Comparison of ENCODE assay signal across 19 cellular contexts in genomic region chr19:47518854-47519253, GRCh38. TPM values are rescaled to one million over a fixed set of nuclear protein-coding genes. Genes with fewer than 3 reads are reported as not detected.
DNase-seq lines count a peak whose midpoint lies in the region; ATAC-seq and TF ChIP-seq lines count a peak whose summit lies in the region.
"Had no signal": no experiment of that assay in that cellular context is flagged by ENCODE, and none has a peak within 500 bp of the region (broad histone marks: within the 10 kb centered on the region; RNA-seq: fewer than 3 reads in every experiment).

No MANE protein-coding gene starts in this region.

- peaks cover 3% of the 10 kb centered on the region for H3K36me3 ChIP-seq in DOHH2 (ENCODE audit: control insufficient read depth, low read length)
- H3K36me3 ChIP-seq in SU-DHL-6 (ENCODE audit: low read length), result no peaks in the 10 kb centered on the region
- H3K36me3 ChIP-seq in suprapubic skin, result no peaks in the 10 kb centered on the region
- H3K36me3 ChIP-seq: Peyer's patch had no signal

- H3K79me2 ChIP-seq in DOHH2 (ENCODE audit: control insufficient read depth, low read length), result peaks cover 10% of the 10 kb centered on the region
- peaks cover 9% of the 10 kb centered on the region for H3K79me2 ChIP-seq in SU-DHL-6 (ENCODE audit: insufficient read depth, low read length)

- H3K9me2 ChIP-seq in DOHH2 (replicated peaks; ENCODE audit: control insufficient read depth, low read length) (no peaks in the 10 kb centered on the region), SU-DHL-6 (replicated peaks; ENCODE audit: insufficient read depth, low read length) (no peaks in the 10 kb centered on the region)

- H2AFZ ChIP-seq in SU-DHL-6 (ENCODE audit: low read depth, low read length, severe bottlenecking), result no peak overlapping the region

- no peaks in the 10 kb centered on the region for H4K20me1 ChIP-seq in DOHH2 (ENCODE audit: control insufficient read depth, insufficient read depth, low read depth, low read length)
- H4K20me1 ChIP-seq in SU-DHL-6 (ENCODE audit: low read depth, low read length), result no peaks in the 10 kb centered on the region

- H3K27ac ChIP-seq in DOHH2 (ENCODE audit: low read depth, low read length) (peak overlapping the region; percentile 69), SU-DHL-6 (ENCODE audit: low read depth, low read length) (no peak overlapping the region), suprapubic skin (no peak overlapping the region)
- H3K27ac ChIP-seq: Peyer's patch, SJSA1 had no signal

- TF ChIP-seq POLR2A in suprapubic skin (IDR thresholded peaks at IDR 0.05), result no peak

- POLR2A ChIA-PET in HEK293T (lab: Yijun Ruan, JAX), result interaction anchor here (1.7 kb wide), 1 partner anchor 80 kb away, joined by 5 read pairs; no protein-coding TSS in a partner anchor

- H3K4me3 ChIP-seq in DOHH2 (ENCODE audit: low read length) (no peak overlapping the region), SU-DHL-6 (ENCODE audit: insufficient read depth, low read length, poor library complexity, severe bottlenecking) (no peak overlapping the region), suprapubic skin (no peak overlapping the region)
- H3K4me3 ChIP-seq: Peyer's patch, SJSA1 had no signal

- H3K27me3 ChIP-seq in DOHH2 (ENCODE audit: control insufficient read depth, low read length), result no peaks in the 10 kb centered on the region
- H3K27me3 ChIP-seq in SU-DHL-6 (ENCODE audit: low read length), result no peaks in the 10 kb centered on the region
- H3K27me3 ChIP-seq in suprapubic skin, result peaks cover 3% of the 10 kb centered on the region
- H3K27me3 ChIP-seq: Peyer's patch, SJSA1 had no signal

- H3K27ac Mint-ChIP-seq in activated naive CD4-positive, alpha-beta T cell treated with anti-CD3 and anti-CD28 coated beads, Interleukin-2, amount 10 ng/mL, durations not matched to agents 7 days and 5 days, result peak overlapping the region; percentile 37
- H3K27ac Mint-ChIP-seq in activated naive CD4-positive, alpha-beta T cell treated with anti-CD3 and anti-CD28 coated beads, Interleukin-2, amount 50 U/mL, for 72 hours, result peak overlapping the region in 1 of 2 donors; percentile 38
- peak overlapping the region in 2 of 6 donors; percentile 44 to 87 for H3K27ac Mint-ChIP-seq in naive B cell
- H3K27ac Mint-ChIP-seq: HFFc6 had no signal

- DNase-seq in activated naive CD4-positive, alpha-beta T cell treated with anti-CD3 and anti-CD28 coated beads, Interleukin-2, amount 10 ng/mL, durations not matched to agents 7 days and 5 days, result no peak
- no peak for DNase-seq in activated naive CD4-positive, alpha-beta T cell treated with anti-CD3 and anti-CD28 coated beads, Interleukin-2, amount 50 U/mL, for 72 hours (ENCODE audit: low spot score in 2 of 2)
- DNase-seq in naive B cell, result no peak
- no peak for DNase-seq in suprapubic skin (ENCODE audit: low spot score in 2 of 2)
- no peak for DNase-seq in HEK293T (ENCODE audit: extremely low spot score)
- DNase-seq: DMS79, HFFc6, NCI-H1048, NCI-H1436, NCI-H1930, NCI-H226, NCI-H524 had no signal

- H3K9me3 Mint-ChIP-seq in activated naive CD4-positive, alpha-beta T cell treated with anti-CD3 and anti-CD28 coated beads, Interleukin-2, amount 10 ng/mL, durations not matched to agents 7 days and 5 days, result no peaks in the 10 kb centered on the region
- H3K9me3 Mint-ChIP-seq in activated naive CD4-positive, alpha-beta T cell treated with anti-CD3 and anti-CD28 coated beads, Interleukin-2, amount 50 U/mL, for 72 hours, result no peaks in the 10 kb centered on the region
- H3K9me3 Mint-ChIP-seq in naive B cell, result no peaks in the 10 kb centered on the region
- H3K9me3 Mint-ChIP-seq: HFFc6 had no signal

- peak overlapping the region; percentile 50 for H3K4me2 ChIP-seq in DOHH2 (ENCODE audit: low read length)
- peak overlapping the region; percentile 55 for H3K4me2 ChIP-seq in SU-DHL-6 (ENCODE audit: low read depth, low read length, poor library complexity, severe bottlenecking)

- H3K36me3 Mint-ChIP-seq in activated naive CD4-positive, alpha-beta T cell treated with anti-CD3 and anti-CD28 coated beads, Interleukin-2, amount 10 ng/mL, durations not matched to agents 7 days and 5 days, result peaks cover 6% of the 10 kb centered on the region
- H3K36me3 Mint-ChIP-seq in activated naive CD4-positive, alpha-beta T cell treated with anti-CD3 and anti-CD28 coated beads, Interleukin-2, amount 50 U/mL, for 72 hours, result peaks cover 10 to 12% of the 10 kb centered on the region in 2 donors
- H3K36me3 Mint-ChIP-seq in naive B cell, result no peaks in the 10 kb centered on the region

- no peak for TF ChIP-seq CTCF in DOHH2 (IDR thresholded peaks at IDR 0.05; ENCODE audit: low read depth, low read length, poor library complexity, severe bottlenecking)
- TF ChIP-seq CTCF in SU-DHL-6 (IDR thresholded peaks at IDR 0.05; ENCODE audit: insufficient read depth, low read length, poor library complexity, severe bottlenecking), result no peak
- TF ChIP-seq CTCF in suprapubic skin (IDR thresholded peaks at IDR 0.05), result no peak

- no peak overlapping the region for H3K9ac ChIP-seq in SU-DHL-6 (ENCODE audit: low read length)

- peaks cover 21% of the 10 kb centered on the region for H3K27me3 Mint-ChIP-seq in activated naive CD4-positive, alpha-beta T cell treated with anti-CD3 and anti-CD28 coated beads, Interleukin-2, amount 10 ng/mL, durations not matched to agents 7 days and 5 days
- H3K27me3 Mint-ChIP-seq in naive B cell, result peaks cover 17 to 26% (median 18%) of the 10 kb centered on the region in 3 donors

- whole genome bisulfite sequencing in suprapubic skin, result 87% methylated on average over 9 of the region's 9 CpGs

- no peak for TF ChIP-seq EP300 in suprapubic skin (IDR thresholded peaks at IDR 0.05)

- no peaks in the 10 kb centered on the region for H3K9me3 ChIP-seq in DOHH2 (ENCODE audit: control insufficient read depth, insufficient read depth, low read length)
- H3K9me3 ChIP-seq in SU-DHL-6 (ENCODE audit: insufficient read depth, low read length), result no peaks in the 10 kb centered on the region
- no peaks in the 10 kb centered on the region for H3K9me3 ChIP-seq in suprapubic skin
- H3K9me3 ChIP-seq: Peyer's patch, SJSA1 had no signal

- no peak overlapping the region for H3K4me3 Mint-ChIP-seq in activated naive CD4-positive, alpha-beta T cell treated with anti-CD3 and anti-CD28 coated beads, Interleukin-2, amount 10 ng/mL, durations not matched to agents 7 days and 5 days
- peak overlapping the region in 5 of 8 donors; percentile 8 to 73 (median 49) for H3K4me3 Mint-ChIP-seq in naive B cell
- H3K4me3 Mint-ChIP-seq: HFFc6 had no signal

- peaks cover 9% of the 10 kb centered on the region; the same call in 1 of the 2 replicates for H3F3A ChIP-seq in DOHH2 (ENCODE audit: control insufficient read depth, insufficient read depth)
- peaks cover 11% of the 10 kb centered on the region for H3F3A ChIP-seq in SU-DHL-6 (ENCODE audit: insufficient read depth)

- peaks cover 77% of the 10 kb centered on the region for H3K4me1 Mint-ChIP-seq in activated naive CD4-positive, alpha-beta T cell treated with anti-CD3 and anti-CD28 coated beads, Interleukin-2, amount 10 ng/mL, durations not matched to agents 7 days and 5 days
- peaks cover 51 to 79% (median 71%) of the 10 kb centered on the region in 3 donors for H3K4me1 Mint-ChIP-seq in naive B cell

- peaks cover 75% of the 10 kb centered on the region for H3K4me1 ChIP-seq in DOHH2 (ENCODE audit: control insufficient read depth, low read length)
- peaks cover 10% of the 10 kb centered on the region for H3K4me1 ChIP-seq in suprapubic skin

- no peak for ATAC-seq in activated naive CD4-positive, alpha-beta T cell treated with anti-CD3 and anti-CD28 coated beads, Interleukin-2, amount 50 U/mL, for 72 hours
- no peak for ATAC-seq in naive B cell (ENCODE audit: low read depth in 2 of 2)
- no peak for ATAC-seq in GM18520 (IDR thresholded peaks at IDR 0.05; ENCODE audit: unreplicated experiment)

- CTCF ChIA-PET in activated naive CD4-positive, alpha-beta T cell treated with anti-CD3 and anti-CD28 coated beads, Interleukin-2, amount 10 ng/mL, durations not matched to agents 7 days and 5 days (lab: Charles Lee), result interaction anchor here (1.3 kb wide), 1 partner anchor 82 kb away, joined by 3 read pairs; no protein-coding TSS in a partner anchor
- CTCF ChIA-PET in HEK293T (lab: Yijun Ruan, JAX), result no interaction called here

TF ChIP-seq in HEK293T, 16 proteins besides CTCF, POLR2A, EP300 and RAD21:
- TF ChIP-seq BHLHE40 (IDR thresholded peaks at IDR 0.05; ENCODE audit: borderline replicate concordance), result no peak

RNA-seq across cellular contexts. Expression of gene NAPA, which starts 4.0 kb away (rescaled TPM):
- 10 to 100 TPM; 69.7 to 78.5 TPM for total RNA-seq in activated naive CD4-positive, alpha-beta T cell treated with anti-CD3 and anti-CD28 coated beads, Interleukin-2, amount 50 U/mL, for 72 hours
- polyA plus RNA-seq in naive B cell (ENCODE audit: low read depth in 6 of 6), result 100 to 1,000 TPM in 1 of 6 donors, 10 to 100 TPM in 5; 68.5 to 111 (median 78.4) TPM
- total RNA-seq in suprapubic skin, result 100 to 1,000 TPM; 170 to 232 (median 193) TPM

RNA-seq across cellular contexts. Expression of gene KPTN, which starts 34.8 kb away (rescaled TPM):
- 10 to 100 TPM; 15.3 to 24.8 TPM for total RNA-seq in activated naive CD4-positive, alpha-beta T cell treated with anti-CD3 and anti-CD28 coated beads, Interleukin-2, amount 50 U/mL, for 72 hours
- polyA plus RNA-seq in naive B cell (ENCODE audit: low read depth in 6 of 6), result 10 to 100 TPM in 2 of 6 donors, 1 to 10 TPM in 4; 6.1 to 25.8 (median 9.3) TPM
- total RNA-seq in suprapubic skin, result 10 to 100 TPM in 1 of 4 donors, 1 to 10 TPM in 3; 4.3 to 16.3 (median 5.9) TPM

RNA-seq across cellular contexts. Expression of gene SLC8A2, which starts 47.2 kb away (rescaled TPM):
- under 1 TPM; 0.11 to 0.41 TPM for total RNA-seq in activated naive CD4-positive, alpha-beta T cell treated with anti-CD3 and anti-CD28 coated beads, Interleukin-2, amount 50 U/mL, for 72 hours
- polyA plus RNA-seq in naive B cell (ENCODE audit: low read depth in 6 of 6), result not detected
- 1 to 10 TPM in 1 of 4 donors, under 1 TPM in 2, not detected in 1; 0.26 to 1.2 (median 0.38) TPM for total RNA-seq in suprapubic skin
- total RNA-seq: HFFc6, M059J, SJSA1 had no signal

RNA-seq across cellular contexts. Expression of gene ZNF541, which starts 54.1 kb away (rescaled TPM):
- under 1 TPM; 0.31 to 0.57 TPM for total RNA-seq in activated naive CD4-positive, alpha-beta T cell treated with anti-CD3 and anti-CD28 coated beads, Interleukin-2, amount 50 U/mL, for 72 hours
- polyA plus RNA-seq in naive B cell (ENCODE audit: low read depth in 6 of 6), result not detected
- under 1 TPM in 3 of 4 donors, not detected in 1; 0.49 to 0.80 (median 0.51) TPM for total RNA-seq in suprapubic skin
- total RNA-seq: H4, Peyer's patch, SJSA1 had no signal
